ENCODE assay signal across 8 cellular contexts in genomic region chr9:136400038-136400834, GRCh38. TPM values are rescaled to one million over a fixed set of nuclear protein-coding genes. Genes with fewer than 3 reads are reported as not detected.
DNase-seq lines count a peak whose midpoint lies in the region; ATAC-seq, FAIRE-seq and TF ChIP-seq lines count a peak whose summit lies in the region.

Gene SNAPC4 (minus strand): TSS chr9:136400170. CDS start chr9:136398428, 1,742 bp downstream.

- in situ Hi-C loops in HepG2 (cut with HindIII; ENCODE audit: extremely low pct_ligation_motif_present, low pct_unique_long_range_greater_than_20kb), result no loop called here

- CTCF ChIA-PET in HepG2 (lab: Yijun Ruan, JAX; ENCODE audit: low intra/inter-chr PET ratio, low total read pairs), result interaction anchor here (1.2 to 2.0 kb wide), 3 partner anchors 55 to 88 kb away, joined by 6 to 15 read pairs (median 12); no protein-coding TSS in a partner anchor

- no peaks in the 10 kb centered on the region for H3K9me3 Mint-ChIP-seq in activated CD4-positive, alpha-beta T cell treated with anti-CD3 and anti-CD28 coated beads, Interleukin-2, amount 10 ng/mL, durations not matched to agents 24 days and 14 days

- peak; percentile 55 for TF ChIP-seq CTCF in AG09309 (IDR thresholded peaks at IDR 0.05; ENCODE audit: control insufficient read depth, insufficient read depth, low read depth, low read length, missing control alignments)
- TF ChIP-seq CTCF in HepG2 (CRISPR knock-in tag; IDR thresholded peaks at IDR 0.05), result peak; percentile 89

- intact Hi-C loops in activated CD4-positive, alpha-beta T cell treated with anti-CD3 and anti-CD28 coated beads, Interleukin-2, amount 10 ng/mL, durations not matched to agents 24 days and 14 days (cut with micrococcal nuclease), result loop anchor here (1.0 to 5.0 kb wide), 4 partner anchors 10 to 88 kb away; partner anchors contain the start of genes DNLZ, ENTR1, PMPCA and SEC16A
- intact Hi-C loops in HepG2 (cut with micrococcal nuclease; ENCODE audit: unreplicated experiment), result loop anchor here (1.0 kb wide), 1 partner anchor 61 kb away; no protein-coding TSS in a partner anchor

- DNase-seq in AG09309 (ENCODE audit: low read depth) (peak; percentile 11), NCI-H510A treated with DMSO at 0.1 percent for 48 hours (lab: John Stamatoyannopoulos, UW) (peak; percentile 84), dermis blood vessel endothelial cell (peak; percentile 91), HepG2 (ENCODE audit: low spot score) (peak; percentile 77)
- DNase-seq in activated CD4-positive, alpha-beta T cell treated with anti-CD3 and anti-CD28 coated beads, Interleukin-2, amount 10 ng/mL, durations not matched to agents 24 days and 14 days, result peak; percentile 97
- peak; percentile 80 for DNase-seq in stimulated activated CD4-positive, alpha-beta T cell treated with anti-CD3 and anti-CD28 coated beads, Interleukin-2, amount 100 ng/mL, for 4 hours (ENCODE audit: low read depth)

- peak within 1 kb of the TSS; percentile 86 for H3K27ac Mint-ChIP-seq in activated CD4-positive, alpha-beta T cell treated with anti-CD3 and anti-CD28 coated beads, Interleukin-2, amount 10 ng/mL, durations not matched to agents 24 days and 14 days

- peaks cover 19 to 35% of the 10 kb centered on the region in 2 experiments; a peak in 4 of 5 replicates for H3K36me3 ChIP-seq in HepG2 (replicated peaks in 1 of 2; ENCODE audit: control insufficient read depth in 1 of 2, insufficient read depth in 2 of 2, low read length in 2 of 2)

- no peak for FAIRE-seq in HepG2 (lab: Jason Lieb, UNC)

- TF ChIP-seq POLR2A in HepG2 (IDR thresholded peaks at IDR 0.05; ENCODE audit: insufficient read depth in 1 of 2, low read depth in 2 of 2, low read length in 2 of 2), result peak; percentile 57 to 86; a peak in 3 of 4 replicates

- TF ChIP-seq RAD21 in HepG2 (CRISPR knock-in tag; IDR thresholded peaks at IDR 0.05), result peak; percentile 95

- H3K4me1 ChIP-seq in HepG2 (ENCODE audit: insufficient read depth, low read length), result peaks cover 20% of the 10 kb centered on the region

- H3K27me3 Mint-ChIP-seq in activated CD4-positive, alpha-beta T cell treated with anti-CD3 and anti-CD28 coated beads, Interleukin-2, amount 10 ng/mL, durations not matched to agents 24 days and 14 days, result no peaks in the 10 kb centered on the region

- no peak within 1 kb of the TSS for H2AFZ ChIP-seq in HepG2 (ENCODE audit: low read length)

- peak within 1 kb of the TSS; percentile 94 for H3K4me3 Mint-ChIP-seq in activated CD4-positive, alpha-beta T cell treated with anti-CD3 and anti-CD28 coated beads, Interleukin-2, amount 10 ng/mL, durations not matched to agents 24 days and 14 days

- H3K79me2 ChIP-seq in HepG2 (ENCODE audit: insufficient read depth, low read length), result peaks cover 21% of the 10 kb centered on the region

- TF ChIP-seq EP300 in HepG2 (IDR thresholded peaks at IDR 0.05; ENCODE audit: low read depth in 2 of 2, low read length in 2 of 2) (no peak), HepG2 (CRISPR knock-in tag; IDR thresholded peaks at IDR 0.05; ENCODE audit: borderline replicate concordance) (peak; percentile 15; the same call in 1 of the 2 replicates)

- H3K4me2 ChIP-seq in HepG2 (ENCODE audit: low read depth, low read length), result peak within 1 kb of the TSS; percentile 88

- BruUV-seq in HepG2 (replicated peaks; lab: Mats Ljungman, UMichigan), result no TSS peak

- peaks cover 52% of the 10 kb centered on the region for H3K36me3 Mint-ChIP-seq in activated CD4-positive, alpha-beta T cell treated with anti-CD3 and anti-CD28 coated beads, Interleukin-2, amount 10 ng/mL, durations not matched to agents 24 days and 14 days (ENCODE audit: low read depth)

- peak within 1 kb of the TSS; percentile 53 for H3K27ac ChIP-seq in HepG2 (ENCODE audit: extremely low read length, insufficient read depth, low read length)

- ATAC-seq in GM19023 (IDR thresholded peaks at IDR 0.05; ENCODE audit: unreplicated experiment) (peak; percentile 61), HG03354 (IDR thresholded peaks at IDR 0.05; ENCODE audit: poor library complexity, severe bottlenecking, unreplicated experiment) (peak; percentile 75), HepG2 (peak; percentile 91)

- H4K20me1 ChIP-seq in HepG2 (ENCODE audit: insufficient read depth, low read length), result no peaks in the 10 kb centered on the region

- peak within 1 kb of the TSS; percentile 83 for H3K9ac ChIP-seq in HepG2 (ENCODE audit: insufficient read depth, low read depth, low read length)

- no CpG with 5 or more reads among the region's 71 CpGs for WGBS in HepG2 (ENCODE audit: low lambda C conversion rate)

- H3K4me1 Mint-ChIP-seq in activated CD4-positive, alpha-beta T cell treated with anti-CD3 and anti-CD28 coated beads, Interleukin-2, amount 10 ng/mL, durations not matched to agents 24 days and 14 days, result peaks cover 40% of the 10 kb centered on the region

- POLR2A ChIA-PET in HepG2 (lab: Yijun Ruan, JAX), result interaction anchor here (0.5 to 1.6 kb wide), 7 partner anchors 9 to 219 kb away, joined by 3 to 6 read pairs (median 3); partner anchors contain the start of gene DNLZ

- H3K9me3 ChIP-seq in HepG2 (ENCODE audit: low read length), result no peaks in the 10 kb centered on the region

- no peaks in the 10 kb centered on the region for H3K27me3 ChIP-seq in HepG2 (ENCODE audit: control insufficient read depth in 1 of 2, insufficient read depth in 2 of 2, low read length in 2 of 2)

- H3K4me3 ChIP-seq in AG09309 (ENCODE audit: control insufficient read depth, low read depth, low read length) (peak within 1 kb of the TSS; percentile 89), HepG2 (replicated peaks in 1 of 3; ENCODE audit: insufficient read depth in 1 of 3, low read depth in 2 of 3, low read length in 3 of 3) (peak within 1 kb of the TSS; percentile 78 to 98 (median 97))

TF ChIP-seq in HepG2, 621 proteins besides CTCF, POLR2A, EP300 and RAD21 (continues in another document):
- peak; percentile 67; the same call in 1 of the 2 replicates for TF ChIP-seq CSRNP2 (CRISPR knock-in tag; conservative IDR thresholded peaks at IDR 0.05; ENCODE audit: low read depth)
- TF ChIP-seq ATAD3A (CRISPR knock-in tag; IDR thresholded peaks at IDR 0.05), result no peak
- peak; percentile 78; the same call in 1 of the 2 replicates for TF ChIP-seq MAF1 (CRISPR knock-in tag; IDR thresholded peaks at IDR 0.05; ENCODE audit: borderline replicate concordance)
- no peak for TF ChIP-seq CEBPG (CRISPR knock-in tag; IDR thresholded peaks at IDR 0.05)
- no peak for TF ChIP-seq NFIC (IDR thresholded peaks at IDR 0.05; ENCODE audit: low read length)
- TF ChIP-seq TRAFD1 (CRISPR knock-in tag; IDR thresholded peaks at IDR 0.05; ENCODE audit: borderline replicate concordance), result no peak
- no peak; the same call in 1 of the 2 replicates for TF ChIP-seq NRL (CRISPR knock-in tag; IDR thresholded peaks at IDR 0.05; ENCODE audit: borderline replicate concordance)

RNA-seq across cellular contexts. Expression of gene SNAPC4, which starts in this region (rescaled TPM):
- total RNA-seq in activated CD4-positive, alpha-beta T cell treated with anti-CD3 and anti-CD28 coated beads, Interleukin-2, amount 10 ng/mL, durations not matched to agents 24 days and 14 days, result 27.3 and 28.0 TPM in 2 replicates
- total RNA-seq in dermis blood vessel endothelial cell (10.2 and 12.6 TPM in 2 replicates), HepG2 (2016; rRNA removed; fragmentation: Illumina TruSeq; extraction: Trizol) (4.3 and 6.0 TPM in 2 replicates)
- total RNA-seq in HepG2 (2016; cell fraction: cytosol; rRNA removed; fragmentation: Illumina TruSeq; extraction: Trizol; ENCODE audit: low read depth), result 0.51 and 0.88 TPM in 2 replicates
- 3.9 and 6.1 TPM in 2 replicates for total RNA-seq in HepG2 (2016; cell fraction: insoluble cytoplasmic fraction; rRNA removed; fragmentation: Illumina TruSeq; extraction: Trizol)
- total RNA-seq in HepG2 (2016; cell fraction: membrane; rRNA removed; fragmentation: Illumina TruSeq; extraction: Trizol), result 1.5 TPM in 2 replicates
- total RNA-seq in HepG2 (2016; cell fraction: nucleus; rRNA removed; fragmentation: Illumina TruSeq; extraction: Trizol), result 7.0 and 9.4 TPM in 2 replicates
- polyA plus RNA-seq in HepG2 (2011; rRNA removed), result 2.0 and 3.3 TPM in 2 replicates
- polyA plus RNA-seq in HepG2 (2011; cell fraction: cytosol; rRNA removed), result 1.0 and 1.7 TPM in 2 replicates
- 20.5 and 27.4 TPM in 2 replicates for polyA plus RNA-seq in HepG2 (2011; cell fraction: nucleus; rRNA removed)
- 3.3 TPM in 2 replicates for polyA plus RNA-seq in HepG2 (2012)
- 0.61 and 0.67 TPM in 2 replicates for polyA plus RNA-seq in HepG2 (2016; cell fraction: cytosol; fragmentation: Illumina TruSeq; extraction: Trizol; ENCODE audit: low read depth)
- 3.3 and 4.8 TPM in 2 replicates for polyA plus RNA-seq in HepG2 (2016; cell fraction: insoluble cytoplasmic fraction; fragmentation: Illumina TruSeq; extraction: Trizol; ENCODE audit: low read depth)
- polyA plus RNA-seq in HepG2 (2016; cell fraction: membrane; fragmentation: Illumina TruSeq; extraction: Trizol; ENCODE audit: low read depth), result 1.2 and 1.3 TPM in 2 replicates
- 37.0 and 38.1 TPM in 2 replicates for polyA plus RNA-seq in HepG2 (2016; cell fraction: nucleus; fragmentation: Illumina TruSeq; extraction: Trizol; ENCODE audit: insufficient read depth, low read depth)
- 1.5 and 5.2 TPM in 2 replicates for polyA minus RNA-seq in HepG2 (2011; rRNA and poly(A)+ RNA removed; ENCODE audit: low replicate concordance)
- polyA minus RNA-seq in HepG2 (2011; cell fraction: cytosol; rRNA and poly(A)+ RNA removed), result 0.53 and 1.1 TPM in 2 replicates
- polyA minus RNA-seq in HepG2 (2011; cell fraction: nucleus; rRNA and poly(A)+ RNA removed), result 6.3 and 6.8 TPM in 2 replicates

Comparison
In these comparisons a context has a peak if more than half of its experiments do, and no peak if none do; other contexts are left out.
1. Peak in every context shown above with its lines: DNase-seq, ATAC-seq, H3K4me3 ChIP-seq and H3K27ac ChIP-seq.
2. DNase-seq: peak in every context shown above with its lines; median percentile 97 in activated CD4-positive, alpha-beta T cell treated with anti-CD3 and anti-CD28 coated beads, Interleukin-2, amount 10 ng/mL, durations not matched to agents 24 days and 14 days; 91 in dermis blood vessel endothelial cell; 84 in NCI-H510A treated with DMSO at 0.1 percent for 48 hours; 80 in stimulated activated CD4-positive, alpha-beta T cell treated with anti-CD3 and anti-CD28 coated beads, Interleukin-2, amount 100 ng/mL, for 4 hours; 77 in HepG2; 11 in AG09309.